ENCODE assay signal across 8 cellular contexts in the genomic region with DNA sequence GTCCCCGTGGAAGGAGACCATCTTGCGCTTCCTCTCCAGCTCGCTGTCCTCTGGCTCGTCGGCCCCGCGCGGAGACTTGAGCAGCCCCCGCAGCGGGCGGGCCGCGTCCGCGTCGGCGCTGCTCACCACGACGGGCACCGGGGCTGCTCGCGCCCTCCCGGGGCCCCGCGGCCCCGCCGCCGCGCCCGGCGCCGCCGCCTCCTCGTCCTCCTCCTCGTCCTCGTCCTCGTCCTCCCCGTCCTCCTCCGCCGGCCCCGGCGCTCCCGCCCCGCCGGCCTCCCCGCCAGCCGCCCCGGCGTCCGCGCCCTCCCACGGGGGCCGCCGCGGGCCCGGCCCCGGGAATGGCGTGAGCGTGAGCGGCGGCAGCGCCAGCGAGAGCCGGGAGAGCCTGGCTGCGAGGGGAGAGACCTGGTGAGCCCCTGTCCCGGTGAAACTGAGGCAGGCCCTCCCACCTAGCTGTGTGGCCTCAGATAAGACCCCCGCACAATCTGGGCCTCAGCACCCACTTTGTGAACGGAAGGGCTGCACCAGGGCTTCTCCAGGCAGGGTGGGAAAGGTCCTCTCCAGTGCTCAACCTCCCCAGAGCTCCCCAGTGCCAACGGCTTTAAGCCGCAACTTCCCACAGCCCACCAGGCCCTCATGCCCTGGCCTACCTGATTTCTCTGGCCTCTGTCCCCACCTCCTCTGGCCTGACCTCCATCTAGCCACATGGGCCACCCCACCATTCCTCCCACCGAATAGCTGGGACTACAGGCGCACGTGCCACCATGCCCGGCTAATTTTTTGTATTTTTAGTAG. TPM values are rescaled to one million over a fixed set of nuclear protein-coding genes. Genes with fewer than 3 reads are reported as not detected.
DNase-seq lines count a peak whose midpoint lies in the region; ATAC-seq and TF ChIP-seq lines count a peak whose summit lies in the region.

No MANE protein-coding gene starts in this region.

- TF ChIP-seq CTCF in 22Rv1 (IDR thresholded peaks at IDR 0.05), result no peak
- TF ChIP-seq CTCF in HFF-Myc (IDR thresholded peaks at IDR 0.05; ENCODE audit: low read depth, low read length, missing control alignments), result no peak
- no peak for TF ChIP-seq CTCF in body of pancreas (IDR thresholded peaks at IDR 0.05)
- TF ChIP-seq CTCF in lung (IDR thresholded peaks at IDR 0.05; ENCODE audit: control extremely low read depth, extremely low read depth), result no peak

- H3K27me3 ChIP-seq in body of pancreas, result no peaks in the 10 kb centered on the region
- H3K27me3 ChIP-seq in lung (ENCODE audit: control insufficient read depth, insufficient read depth), result no peaks in the 10 kb centered on the region

- no peaks in the 10 kb centered on the region for H3K36me3 ChIP-seq in body of pancreas (replicated peaks in 1 of 2; ENCODE audit: insufficient read depth in 1 of 2, low read depth in 2 of 2)
- no peaks in the 10 kb centered on the region for H3K36me3 ChIP-seq in lung (ENCODE audit: control insufficient read depth in 2 of 2, insufficient read depth in 2 of 2, low read length in 2 of 2)

- DNase-seq in HFF-Myc (ENCODE audit: extremely low read depth, low read depth), result no peak
- DNase-seq in body of pancreas, result peak in 1 of 4 donors; percentile 24
- no peak for DNase-seq in lung (ENCODE audit: low spot score)
- no peak for DNase-seq in cerebellar cortex (ENCODE audit: low spot score)
- DNase-seq in occipital lobe (lab: John Stamatoyannopoulos, UW), result no peak
- no peak for DNase-seq in NCI-H1436 treated with DMSO at 0.1 percent for 48 hours (lab: John Stamatoyannopoulos, UW)

- H3K4me1 ChIP-seq in body of pancreas (peaks cover 41% of the 10 kb centered on the region), lung (ENCODE audit: control insufficient read depth in 2 of 2, insufficient read depth in 2 of 2, low read length in 2 of 2) (peaks cover 0 to 9% of the 10 kb centered on the region in 2 donors)

- no peak for TF ChIP-seq POLR2A in body of pancreas (IDR thresholded peaks at IDR 0.05)

- H3K4me3 ChIP-seq in HFF-Myc (replicated peaks; ENCODE audit: low read depth, low read length) (peak overlapping the region; percentile 34), body of pancreas (no peak overlapping the region), lung (peak overlapping the region; percentile 57)

- H3K9me3 ChIP-seq in body of pancreas, result no peaks in the 10 kb centered on the region
- H3K9me3 ChIP-seq in lung (ENCODE audit: control insufficient read depth in 2 of 2, insufficient read depth in 1 of 2, low read length in 1 of 2), result no peaks in the 10 kb centered on the region

- H3K27ac ChIP-seq in 22Rv1, result peak overlapping the region; percentile 66
- H3K27ac ChIP-seq in body of pancreas, result peak overlapping the region; percentile 45 to 79 (median 68)
- peak overlapping the region; percentile 53 to 87 for H3K27ac ChIP-seq in lung (ENCODE audit: low read depth in 1 of 2, low read length in 1 of 2)

- ATAC-seq in body of pancreas, result peak; percentile 6
- no peak for ATAC-seq in lung (ENCODE audit: insufficient read depth, low FRiP score)
- no peak for ATAC-seq in GM18861 (IDR thresholded peaks at IDR 0.05; ENCODE audit: unreplicated experiment)

- intact Hi-C loops in body of pancreas (cut with DNase I), result loop anchor here (5.0 kb wide), 1 partner anchor 88 kb away; no protein-coding TSS in a partner anchor

- WGBS in body of pancreas, 2 donors, result 6 to 19% methylated on average over 21 to 68 of the region's 74 CpGs
- WGBS in lung, 2 donors, result 8 to 17% methylated on average over 40 to 74 of the region's 74 CpGs

RNA-seq across cellular contexts. Expression of gene LMTK3, which starts 17.7 kb away (rescaled TPM):
- total RNA-seq in body of pancreas (1 to 10 TPM; 4.2 to 9.6 TPM), lung (10 to 100 TPM in 1 of 2 donors, 1 to 10 TPM in 1; 3.1 to 10.7 TPM), occipital lobe (9.5 TPM)
- polyA plus RNA-seq in lung, result 1 to 10 TPM; 1.9 to 6.5 TPM

RNA-seq across cellular contexts. Expression of gene CYTH2, which starts 24.7 kb away (rescaled TPM):
- total RNA-seq in body of pancreas (10 to 100 TPM; 76.1 to 94.2 TPM), lung (10 to 100 TPM; 45.3 to 72.5 TPM), occipital lobe (71.0 TPM)
- 10 to 100 TPM; 44.1 to 53.1 TPM for polyA plus RNA-seq in lung

RNA-seq across cellular contexts. Expression of gene KCNJ14, which starts 38.5 kb away (rescaled TPM):
- 1 to 10 TPM in 1 of 2 donors, under 1 TPM in 1; 0.66 to 1.6 TPM for total RNA-seq in body of pancreas
- total RNA-seq in lung, result under 1 TPM; 0.82 to 0.83 TPM
- under 1 TPM; 0.21 to 0.35 TPM for polyA plus RNA-seq in lung
- 0.47 TPM for total RNA-seq in occipital lobe

RNA-seq across cellular contexts. Expression of gene GRWD1, which starts 48.1 kb away (rescaled TPM):
- 10 to 100 TPM; 11.9 TPM for total RNA-seq in body of pancreas
- total RNA-seq in lung, result 10 to 100 TPM; 14.6 to 38.1 TPM
- polyA plus RNA-seq in lung, result 10 to 100 TPM in 1 of 2 donors, 1 to 10 TPM in 1; 8.9 to 29.2 TPM
- 9.7 TPM for total RNA-seq in occipital lobe

RNA-seq across cellular contexts. Expression of gene SULT2B1, which starts 58.1 kb away (rescaled TPM):
- total RNA-seq in body of pancreas (1 to 10 TPM in 1 of 2 donors, not detected in 1; 1.0 TPM), lung (10 to 100 TPM in 1 of 2 donors, 1 to 10 TPM in 1; 1.2 to 10.5 TPM), occipital lobe (not detected)
- polyA plus RNA-seq in lung, result 10 to 100 TPM; 10.9 to 22.9 TPM

Comparison
In these comparisons a context has a peak if more than half of its experiments do, and no peak if none do; other contexts are left out.
1. H3K4me3 ChIP-seq: peak in HFF-Myc (single experiment) and lung (single experiment); none in body of pancreas (0 of 2).
2. Peak in every context shown above with its lines, with median percentiles within 50 percentile points of each other: H3K27ac ChIP-seq.